Comparison of ENCODE assay signal across 12 cellular contexts in the genomic region with DNA sequence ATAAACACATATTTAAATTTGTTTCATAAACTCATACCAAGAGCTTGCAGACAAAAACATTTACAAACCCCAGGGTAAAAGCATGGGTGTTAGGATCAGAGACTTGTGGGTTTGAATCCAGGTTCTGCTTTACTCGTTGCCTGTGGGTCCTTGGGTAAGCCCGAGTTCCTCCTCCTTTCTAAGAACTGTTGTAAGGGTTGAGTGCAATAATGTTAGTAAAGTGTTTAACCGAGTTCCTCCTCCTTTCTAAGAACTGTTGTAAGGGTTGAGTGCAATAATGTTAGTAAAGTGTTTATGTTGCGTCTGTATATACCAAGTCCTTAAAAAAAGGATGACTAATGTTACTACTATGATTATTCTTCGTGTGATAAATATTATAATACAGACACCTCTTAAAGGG.
"Had no signal": no experiment of that assay in that cellular context is flagged by ENCODE, and none has a peak within 500 bp of the region (broad histone marks: within the 10 kb centered on the region; RNA-seq: fewer than 3 reads in every experiment).

No MANE protein-coding gene starts in this region.

- H3K4me1 ChIP-seq: breast epithelium, thyroid gland had no signal

- H3K9me3 ChIP-seq: breast epithelium, thyroid gland had no signal

- H3K4me1 Mint-ChIP-seq: T-cell had no signal

- H3K4me3 ChIP-seq: breast epithelium, hepatocyte, thyroid gland had no signal

- ATAC-seq: right cardiac atrium, T-cell had no signal

- H3K4me3 Mint-ChIP-seq: T-cell had no signal

- H3K36me3 ChIP-seq: breast epithelium, thyroid gland had no signal

- H3K36me3 Mint-ChIP-seq: T-cell had no signal

- H3K27me3 ChIP-seq: breast epithelium, hepatocyte, thyroid gland had no signal

- H3K27ac Mint-ChIP-seq: T-cell had no signal

- DNase-seq: activated CD4-positive, CD25-positive, alpha-beta regulatory T cell; activated gamma-delta T cell treated with Interleukin-2 at 50 U/mL for 16 hours; activated T-cell treated with anti-CD3 and anti-CD28 coated beads, Interleukin-2, amount 50 U/mL, for 48 hours; aorta; kidney; posterior cingulate gyrus; right cardiac atrium; small intestine; thyroid gland had no signal

- H3K27ac ChIP-seq: breast epithelium, hepatocyte, thyroid gland had no signal
